Comparison of ENCODE assay signal across 1 cellular context in genomic region chr3:102265720-102266119, GRCh38.
TF ChIP-seq lines count a peak whose summit lies in the region.

No MANE protein-coding gene starts in this region.

TF ChIP-seq in HCT116, 20 proteins besides CTCF, POLR2A, EP300 and RAD21 (continued from another document):
- TF ChIP-seq REST (IDR thresholded peaks at IDR 0.05; ENCODE audit: low read depth) (no peak), ZNF274 (IDR thresholded peaks at IDR 0.05; ENCODE audit: low read depth, low read length) (no peak), EZH2phosphoT487 (IDR thresholded peaks at IDR 0.05; ENCODE audit: borderline replicate concordance) (no peak), TCF7L2 (IDR thresholded peaks at IDR 0.05; ENCODE audit: borderline replicate concordance, extremely low read depth, insufficient read depth, insufficient read length) (no peak), CEBPB (IDR thresholded peaks at IDR 0.05; ENCODE audit: low read depth) (no peak), JUND (IDR thresholded peaks at IDR 0.05) (no peak), SP1 (IDR thresholded peaks at IDR 0.05; ENCODE audit: low read depth) (no peak), SIN3A (IDR thresholded peaks at IDR 0.05; ENCODE audit: low read depth) (no peak), MAX (IDR thresholded peaks at IDR 0.05) (no peak), CBX3 (IDR thresholded peaks at IDR 0.05; ENCODE audit: low read depth) (no peak)
- TF ChIP-seq, protein P1, sequence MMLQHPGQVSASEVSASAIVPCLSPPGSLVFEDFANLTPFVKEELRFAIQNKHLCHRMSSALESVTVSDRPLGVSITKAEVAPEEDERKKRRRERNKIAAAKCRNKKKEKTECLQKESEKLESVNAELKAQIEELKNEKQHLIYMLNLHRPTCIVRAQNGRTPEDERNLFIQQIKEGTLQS (IDR thresholded peaks at IDR 0.05) = no peak
